In genomic region chr22:35381424-35381772, GRCh38 we compare ENCODE assay signal across 8 cellular contexts. TPM values are rescaled to one million over a fixed set of nuclear protein-coding genes. Genes with fewer than 3 reads are reported as not detected.
A peak's percentile ranks its signal among the peaks of the same experiment; 100 is the strongest.
DNase-seq lines count a peak whose midpoint lies in the region; FAIRE-seq and TF ChIP-seq lines count a peak whose summit lies in the region.

No MANE protein-coding gene starts in this region.

- TF ChIP-seq POLR2A in endothelial cell of umbilical vein (IDR thresholded peaks at IDR 0.05; ENCODE audit: low read depth, low read length) = no peak

- H3K4me2 ChIP-seq in BLaER1 (peak overlapping the region; percentile 85), OCI-LY1 (ENCODE audit: low read length) (peak overlapping the region; percentile 85), endothelial cell of umbilical vein (ENCODE audit: insufficient read depth, low read length) (peak overlapping the region; percentile 83), neural cell (ENCODE audit: low read length) (no peak overlapping the region)

- BruUV-seq in endothelial cell of umbilical vein (replicated peaks; lab: Mats Ljungman, UMichigan) = TSS peak; percentile 56

- POLR2A ChIA-PET in endothelial cell of umbilical vein (lab: Charles Lee) = interaction anchor here (1.1 to 1.2 kb wide), 2 partner anchors 9 to 20 kb away, joined by 4 to 8 read pairs; no protein-coding TSS in a partner anchor

- CTCF ChIA-PET in endothelial cell of umbilical vein (lab: Charles Lee) = interaction anchor here (0.5 to 3.3 kb wide), 4 partner anchors 9 to 31 kb away, joined by 3 to 32 read pairs (median 3); no protein-coding TSS in a partner anchor

- FAIRE-seq in endothelial cell of umbilical vein (lab: Jason Lieb, UNC) = peak; percentile 28

- H3F3A ChIP-seq in OCI-LY1 (ENCODE audit: insufficient read depth, low read length) (no peaks in the 10 kb centered on the region), neural cell (ENCODE audit: insufficient read depth, low read length, poor library complexity, severe bottlenecking) (no peaks in the 10 kb centered on the region)

- intact Hi-C loops in endothelial cell of umbilical vein (cut with micrococcal nuclease) = loop anchor here (1.0 to 2.0 kb wide), 2 partner anchors 15 to 31 kb away; no protein-coding TSS in a partner anchor

- no peaks in the 10 kb centered on the region for H4K20me1 ChIP-seq in BLaER1
- H4K20me1 ChIP-seq in OCI-LY1 (ENCODE audit: insufficient read depth, low read length) = no peaks in the 10 kb centered on the region
- no peaks in the 10 kb centered on the region for H4K20me1 ChIP-seq in endothelial cell of umbilical vein (replicated peaks; ENCODE audit: control insufficient read depth, extremely low read depth, insufficient read depth, low read length)
- no peaks in the 10 kb centered on the region for H4K20me1 ChIP-seq in neural cell (ENCODE audit: insufficient read depth)

- peaks cover 40% of the 10 kb centered on the region for H3K27me3 ChIP-seq in BLaER1
- no peaks in the 10 kb centered on the region for H3K27me3 ChIP-seq in OCI-LY1 (ENCODE audit: insufficient read depth, low read length)
- H3K27me3 ChIP-seq in endothelial cell of umbilical vein (ENCODE audit: control insufficient read depth in 2 of 2, insufficient read depth in 2 of 2, low read length in 2 of 2) = no peaks in the 10 kb centered on the region
- H3K27me3 ChIP-seq in neural cell (ENCODE audit: insufficient read depth, low read depth, low read length) = peaks cover 13% of the 10 kb centered on the region

- H3K9me2 ChIP-seq in OCI-LY1 (ENCODE audit: low read depth, low read length) (no peaks in the 10 kb centered on the region), neural cell (ENCODE audit: insufficient read depth, low read length) (no peaks in the 10 kb centered on the region)

- TF ChIP-seq RAD21 in neural cell (conservative IDR thresholded peaks at IDR 0.05) = no peak

- H3K79me2 ChIP-seq in OCI-LY1 (ENCODE audit: insufficient read depth, low read length) (peaks cover 7% of the 10 kb centered on the region; the same call in 1 of the 2 replicates), endothelial cell of umbilical vein (ENCODE audit: control insufficient read depth, insufficient read depth, low read length) (peaks cover 13% of the 10 kb centered on the region), neural cell (replicated peaks; ENCODE audit: insufficient read depth, low read length) (no peaks in the 10 kb centered on the region)

- peaks cover 35% of the 10 kb centered on the region for H3K4me1 ChIP-seq in BLaER1
- peaks cover 59% of the 10 kb centered on the region for H3K4me1 ChIP-seq in OCI-LY1 (ENCODE audit: insufficient read depth, low read length, severe bottlenecking)
- H3K4me1 ChIP-seq in endothelial cell of umbilical vein (ENCODE audit: control insufficient read depth, extremely low read depth, insufficient read depth, low read length) = peaks cover 33% of the 10 kb centered on the region

- H3K27ac ChIP-seq in BLaER1 (no peak overlapping the region), OCI-LY1 (ENCODE audit: low read depth, low read length, poor library complexity, severe bottlenecking) (peak overlapping the region; percentile 9), endothelial cell of umbilical vein (ENCODE audit: insufficient read depth, low read depth, low read length) (peak overlapping the region; percentile 57), neural cell (ENCODE audit: low read length) (no peak overlapping the region)

- DNase-seq in endothelial cell of umbilical vein (ENCODE audit: low read depth, low spot score) (peak; percentile 21), GDM1 (lab: John Stamatoyannopoulos, UW) (no peak), NK-92 (lab: John Stamatoyannopoulos, UW; ENCODE audit: unreplicated experiment) (no peak), COR-L47 (lab: John Stamatoyannopoulos, UW) (no peak), NCI-H748 (lab: John Stamatoyannopoulos, UW; ENCODE audit: unreplicated experiment) (no peak)

- no peaks in the 10 kb centered on the region for H3K36me3 ChIP-seq in BLaER1
- H3K36me3 ChIP-seq in OCI-LY1 (ENCODE audit: insufficient read depth, low read length) = peaks cover 19% of the 10 kb centered on the region; the same call in 1 of the 2 replicates
- H3K36me3 ChIP-seq in endothelial cell of umbilical vein (ENCODE audit: control insufficient read depth in 2 of 2, extremely low read depth in 1 of 2, insufficient read depth in 2 of 2, low read length in 2 of 2) = peaks cover 2 to 12% of the 10 kb centered on the region in 2 experiments
- no peaks in the 10 kb centered on the region for H3K36me3 ChIP-seq in neural cell (ENCODE audit: insufficient read depth, low read length)

- peak overlapping the region; percentile 32; the same call in 1 of the 2 replicates for H3K9ac ChIP-seq in BLaER1
- H3K9ac ChIP-seq in OCI-LY1 (ENCODE audit: low read length) = peak overlapping the region; percentile 75
- peak overlapping the region; percentile 84 for H3K9ac ChIP-seq in endothelial cell of umbilical vein (replicated peaks; ENCODE audit: extremely low read depth, insufficient read depth, low read length)
- no peak overlapping the region for H3K9ac ChIP-seq in neural cell (ENCODE audit: low read length)

- no peak for TF ChIP-seq EP300 in neural cell (conservative IDR thresholded peaks at IDR 0.05; ENCODE audit: poor library complexity, severe bottlenecking)

- H2AFZ ChIP-seq in OCI-LY1 (ENCODE audit: low read length) (no peak overlapping the region), endothelial cell of umbilical vein (ENCODE audit: low read depth, low read length) (peak overlapping the region; percentile 87), neural cell (ENCODE audit: low read depth, low read length) (no peak overlapping the region)

- TF ChIP-seq CTCF in OCI-LY1 (IDR thresholded peaks at IDR 0.05; ENCODE audit: low read length) (no peak), endothelial cell of umbilical vein (IDR thresholded peaks at IDR 0.05; ENCODE audit: extremely low read depth in 1 of 2, insufficient read depth in 1 of 2, low read depth in 1 of 2, low read length in 2 of 2) (no peak), neural cell (IDR thresholded peaks at IDR 0.05; ENCODE audit: poor library complexity, severe bottlenecking) (no peak)

- dilution Hi-C loops in endothelial cell of umbilical vein (cut with MboI; ENCODE audit: extremely low pct_ligation_motif_present, low sequenced_read_pairs) = no loop called here

- peak overlapping the region; percentile 61 for H3K4me3 ChIP-seq in BLaER1
- peak overlapping the region; percentile 71 for H3K4me3 ChIP-seq in OCI-LY1 (ENCODE audit: low read depth, low read length, poor library complexity, severe bottlenecking)
- peak overlapping the region; percentile 59 to 84 (median 82) for H3K4me3 ChIP-seq in endothelial cell of umbilical vein (replicated peaks in 1 of 3; ENCODE audit: insufficient read depth in 1 of 3, low read depth in 1 of 3, low read length in 3 of 3)
- H3K4me3 ChIP-seq in neural cell (ENCODE audit: low read length) = peak overlapping the region; percentile 61

- H3K9me1 ChIP-seq in endothelial cell of umbilical vein (replicated peaks; ENCODE audit: control insufficient read depth, extremely low read depth, insufficient read depth, low read length) = no peaks in the 10 kb centered on the region

- H3K9me3 ChIP-seq in BLaER1 (no peaks in the 10 kb centered on the region), OCI-LY1 (ENCODE audit: low read length) (no peaks in the 10 kb centered on the region), endothelial cell of umbilical vein (replicated peaks; ENCODE audit: control insufficient read depth, insufficient read depth, low read length) (no peaks in the 10 kb centered on the region), neural cell (ENCODE audit: low read length) (no peaks in the 10 kb centered on the region)

TF ChIP-seq in endothelial cell of umbilical vein, 7 proteins besides CTCF, POLR2A, EP300 and RAD21:
- TF ChIP-seq JUN (IDR thresholded peaks at IDR 0.05; ENCODE audit: borderline replicate concordance, insufficient read depth, insufficient read length, low read depth) (no peak), FOS (IDR thresholded peaks at IDR 0.05; ENCODE audit: borderline replicate concordance, insufficient read depth, low read length) (no peak)

TF ChIP-seq in neural cell, 6 proteins besides CTCF, POLR2A, EP300 and RAD21 (continues in another document):
- TF ChIP-seq MXI1 (conservative IDR thresholded peaks at IDR 0.05; ENCODE audit: poor library complexity, severe bottlenecking) = no peak
- no peak for TF ChIP-seq POLR2AphosphoS5 (IDR thresholded peaks at IDR 0.05)
- no peak for TF ChIP-seq SMC3 (conservative IDR thresholded peaks at IDR 0.05; ENCODE audit: poor library complexity)
- TF ChIP-seq TAF1 (IDR thresholded peaks at IDR 0.05; ENCODE audit: low read depth) = no peak

RNA-seq across cellular contexts. Expression of gene HMOX1, which starts 0.5 kb away (rescaled TPM):
- 29.2 and 41.1 TPM in 2 replicates for total RNA-seq in endothelial cell of umbilical vein
- polyA plus RNA-seq in endothelial cell of umbilical vein = 69.1 and 77.4 TPM in 2 replicates
- 37.6 and 57.9 TPM in 2 replicates for polyA plus RNA-seq in endothelial cell of umbilical vein (2011; cell fraction: cytosol; rRNA removed)
- polyA plus RNA-seq in endothelial cell of umbilical vein (2011; cell fraction: nucleus; rRNA removed) = 22.6 and 34.8 TPM in 2 replicates
- polyA plus RNA-seq in endothelial cell of umbilical vein (2012) = 65.7 and 77.0 TPM in 2 replicates
- polyA minus RNA-seq in endothelial cell of umbilical vein = 24.8 and 26.4 TPM in 2 replicates
- polyA minus RNA-seq in endothelial cell of umbilical vein (2011; cell fraction: cytosol; rRNA and poly(A)+ RNA removed) = 13.3 TPM
- 10.7 and 20.2 TPM in 2 replicates for polyA minus RNA-seq in endothelial cell of umbilical vein (2011; cell fraction: nucleus; rRNA and poly(A)+ RNA removed)
- polyA plus RNA-seq in neural cell = 0.20 TPM in 1 of 2 replicates, not detected in the other
- not detected in 2 replicates for polyA minus RNA-seq in neural cell

RNA-seq across cellular contexts. Expression of gene MCM5, which starts 18.5 kb away (rescaled TPM):
- total RNA-seq in endothelial cell of umbilical vein = 111 and 125 TPM in 2 replicates
- polyA plus RNA-seq in endothelial cell of umbilical vein (67.8 and 69.5 TPM in 2 replicates), neural cell (6.9 and 7.2 TPM in 2 replicates)
- 61.5 and 63.3 TPM in 2 replicates for polyA plus RNA-seq in endothelial cell of umbilical vein (2011; cell fraction: cytosol; rRNA removed)
- polyA plus RNA-seq in endothelial cell of umbilical vein (2011; cell fraction: nucleus; rRNA removed) = 75.6 and 93.8 TPM in 2 replicates
- 45.7 and 52.6 TPM in 2 replicates for polyA plus RNA-seq in endothelial cell of umbilical vein (2012)
- polyA minus RNA-seq in endothelial cell of umbilical vein (82.6 and 88.7 TPM in 2 replicates), neural cell (7.5 and 8.0 TPM in 2 replicates)
- 98.1 TPM for polyA minus RNA-seq in endothelial cell of umbilical vein (2011; cell fraction: cytosol; rRNA and poly(A)+ RNA removed)
- polyA minus RNA-seq in endothelial cell of umbilical vein (2011; cell fraction: nucleus; rRNA and poly(A)+ RNA removed) = 49.0 and 54.1 TPM in 2 replicates

Comparison
In these comparisons a context has a peak if more than half of its experiments do, and no peak if none do; other contexts are left out.
1. H3K27ac ChIP-seq: peak in OCI-LY1 (single experiment) and endothelial cell of umbilical vein (single experiment); none in BLaER1 (single experiment) and neural cell (single experiment).
2. RNA of gene HMOX1, which starts 0.5 kb away (polyA plus RNA-seq): 22.6 to 77.4 TPM in endothelial cell of umbilical vein; 0.20 TPM in neural cell; every median in the first group is over 10 times any median in the second.
3. Peak in every context shown above with its lines, with median percentiles within 50 percentile points of each other: H3K4me3 ChIP-seq.